In the genomic region with DNA sequence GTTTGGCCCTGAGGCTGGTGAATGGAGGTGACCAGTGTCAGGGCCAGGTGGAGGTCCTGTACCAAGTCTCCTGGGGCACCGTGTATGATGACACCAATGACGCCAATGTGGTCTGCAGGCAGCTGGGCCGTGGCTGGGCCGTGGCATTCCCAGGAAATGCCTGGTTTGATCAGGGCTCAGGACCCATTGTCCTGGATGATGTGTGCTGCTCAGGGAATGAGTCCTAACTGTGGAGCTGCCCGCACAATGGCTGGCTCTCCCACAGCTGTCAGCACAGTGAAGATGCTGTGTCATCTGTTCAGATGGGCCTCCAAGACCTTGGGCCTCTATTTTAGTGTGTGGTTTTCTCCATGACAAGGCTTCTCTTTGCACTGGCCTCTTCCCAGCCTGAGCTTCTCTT, we compare ENCODE assay signal across 25 cellular contexts.
"Had no signal": no experiment of that assay in that cellular context is flagged by ENCODE, and none has a peak within 500 bp of the region (broad histone marks: within the 10 kb centered on the region; RNA-seq: fewer than 3 reads in every experiment).

No MANE protein-coding gene starts in this region.

- H3K4me2 ChIP-seq: SK-N-SH had no signal

- H3K27me3 ChIP-seq: Peyer's patch, SJSA1 had no signal

- H3K9ac ChIP-seq: SK-N-SH had no signal

- DNase-seq: activated CD4-positive, alpha-beta T cell treated with anti-CD3 and anti-CD28 coated beads, Interleukin-2, amount 10 ng/mL, durations not matched to agents 24 days and 14 days; activated CD4-positive, alpha-beta T cell treated with anti-CD3 and anti-CD28 coated beads, Interleukin-2, amount 50 U/mL, for 48 hours; activated CD8-positive, alpha-beta T cell treated with anti-CD3 and anti-CD28 coated beads, Interleukin-2, amount 10 ng/mL, durations not matched to agents 7 days and 5 days; activated naive CD4-positive, alpha-beta T cell treated with anti-CD3 and anti-CD28 coated beads, Interleukin-2, amount 10 ng/mL, durations not matched to agents 7 days and 5 days; activated naive CD8-positive, alpha-beta T cell treated with anti-CD3 and anti-CD28 coated beads, Interleukin-2, amount 50 U/mL, for 24 hours; activated T-cell treated with anti-CD3 and anti-CD28 coated beads, Interleukin-2, amount 50 U/mL, for 24 hours; anterior cingulate cortex; central memory CD4-positive, alpha-beta T cell; Kasumi-1; KG1; MM.1S; MV-4-11; NCI-H1092; NCI-H1436 treated with DMSO at 0.1 percent for 48 hours; NCI-H1694 treated with DMSO at 0.1 percent for 48 hours; NCI-H2029; NCI-H510A; NCI-H526; NCI-H748 treated with DMSO at 0.1 percent for 48 hours; NK-92 treated with Interleukin-12 subunit alpha and Interleukin-12 subunit beta, amount 100 ng/mL, for 24 hours; PC-3; Peyer's patch; SK-N-SH had no signal

- H3K27ac ChIP-seq: Peyer's patch, RWPE1, SJSA1 had no signal

- H3K4me3 ChIP-seq: Peyer's patch, SJSA1 had no signal

- H3K9me3 ChIP-seq: Peyer's patch, SJSA1, SK-N-SH had no signal

- H3K4me1 ChIP-seq: Peyer's patch, SJSA1 had no signal

- H3K36me3 ChIP-seq: SJSA1 had no signal
